In genomic region chr21:15445327-15445726, GRCh38 we compare ENCODE assay signal across 10 cellular contexts.
DNase-seq lines count a peak whose midpoint lies in the region; ATAC-seq, FAIRE-seq and TF ChIP-seq lines count a peak whose summit lies in the region.
"Had no signal": no experiment of that assay in that cellular context is flagged by ENCODE, and none has a peak within 500 bp of the region (broad histone marks: within the 10 kb centered on the region; RNA-seq: fewer than 3 reads in every experiment).

No MANE protein-coding gene starts in this region.

- peak; percentile 21 for FAIRE-seq in GM19239 (lab: Jason Lieb, UNC)

- H3K36me3 ChIP-seq in psoas muscle (ENCODE audit: insufficient read depth in 1 of 2, low read depth in 1 of 2) (no peaks in the 10 kb centered on the region), MM.1S (replicated peaks; ENCODE audit: insufficient read depth, low read length) (no peaks in the 10 kb centered on the region)

- intact Hi-C loops in psoas muscle (cut with DNase I): loop anchor here in 1 of 2 donors (10.0 kb wide), 1 partner anchor 141 kb away; no protein-coding TSS in a partner anchor

- H2AFZ ChIP-seq in MM.1S (ENCODE audit: low read length): no peak overlapping the region

- no peak overlapping the region for H3K9ac ChIP-seq in MM.1S (ENCODE audit: low read length)

- H4K20me1 ChIP-seq in MM.1S (ENCODE audit: insufficient read depth, low read length): no peaks in the 10 kb centered on the region

- TF ChIP-seq CTCF in psoas muscle (IDR thresholded peaks at IDR 0.05) (no peak), MM.1S (IDR thresholded peaks at IDR 0.05; ENCODE audit: low read length) (no peak)

- no peak overlapping the region for H3K4me2 ChIP-seq in MM.1S (ENCODE audit: low read depth, low read length)

- H3K9me2 ChIP-seq in MM.1S (replicated peaks; ENCODE audit: insufficient read depth, low read length): no peaks in the 10 kb centered on the region

- H3K27ac ChIP-seq in psoas muscle (peak overlapping the region; percentile 74), MM.1S (ENCODE audit: low read length) (no peak overlapping the region)

- DNase-seq in GM19239 (ENCODE audit: insufficient read length, low spot score): no peak
- peak; percentile 84 for DNase-seq in NOMO-1 treated with DMSO at 0.1 percent for 48 hours (lab: John Stamatoyannopoulos, UW; ENCODE audit: unreplicated experiment)
- no peak for DNase-seq in psoas muscle
- no peak for DNase-seq in NK-92 treated with Interleukin-12 subunit alpha and Interleukin-12 subunit beta, amount 100 ng/mL, for 24 hours (lab: John Stamatoyannopoulos, UW)
- no peak for DNase-seq in MM.1S
- DNase-seq in C1 segment of cervical spinal cord (lab: John Stamatoyannopoulos, UW): no peak
- DNase-seq in effector CD4-positive, alpha-beta T cell: no peak

- ATAC-seq in HG02798 (IDR thresholded peaks at IDR 0.05; ENCODE audit: poor library complexity, unreplicated experiment) (peak; percentile 62), psoas muscle (no peak)
- ATAC-seq: Right ventricle myocardium inferior had no signal

- H3K79me2 ChIP-seq in MM.1S (ENCODE audit: low read length): no peaks in the 10 kb centered on the region

- H3K9me3 ChIP-seq in psoas muscle: no peaks in the 10 kb centered on the region
- H3K9me3 ChIP-seq in MM.1S (replicated peaks; ENCODE audit: insufficient read depth, low read length): no peaks in the 10 kb centered on the region

- H3K4me1 ChIP-seq in psoas muscle: peaks cover 43% of the 10 kb centered on the region
- no peaks in the 10 kb centered on the region for H3K4me1 ChIP-seq in MM.1S (ENCODE audit: low read length)

- WGBS in psoas muscle, 3 donors: 81 to 90% (median 84%) methylated on average over 2 of the region's 2 CpGs

- H3K4me3 ChIP-seq in psoas muscle (no peak overlapping the region), MM.1S (ENCODE audit: low read length) (no peak overlapping the region)
- H3K4me3 ChIP-seq: skin epidermis had no signal

- H3F3A ChIP-seq in MM.1S (ENCODE audit: insufficient read depth, low read length): no peaks in the 10 kb centered on the region

- no peaks in the 10 kb centered on the region for H3K27me3 ChIP-seq in psoas muscle (ENCODE audit: insufficient read depth in 3 of 3, low read length in 2 of 3)
- no peaks in the 10 kb centered on the region for H3K27me3 ChIP-seq in MM.1S (replicated peaks; ENCODE audit: insufficient read depth, low read length)
